Comparison of ENCODE assay signal across 8 cellular contexts in the genomic region with DNA sequence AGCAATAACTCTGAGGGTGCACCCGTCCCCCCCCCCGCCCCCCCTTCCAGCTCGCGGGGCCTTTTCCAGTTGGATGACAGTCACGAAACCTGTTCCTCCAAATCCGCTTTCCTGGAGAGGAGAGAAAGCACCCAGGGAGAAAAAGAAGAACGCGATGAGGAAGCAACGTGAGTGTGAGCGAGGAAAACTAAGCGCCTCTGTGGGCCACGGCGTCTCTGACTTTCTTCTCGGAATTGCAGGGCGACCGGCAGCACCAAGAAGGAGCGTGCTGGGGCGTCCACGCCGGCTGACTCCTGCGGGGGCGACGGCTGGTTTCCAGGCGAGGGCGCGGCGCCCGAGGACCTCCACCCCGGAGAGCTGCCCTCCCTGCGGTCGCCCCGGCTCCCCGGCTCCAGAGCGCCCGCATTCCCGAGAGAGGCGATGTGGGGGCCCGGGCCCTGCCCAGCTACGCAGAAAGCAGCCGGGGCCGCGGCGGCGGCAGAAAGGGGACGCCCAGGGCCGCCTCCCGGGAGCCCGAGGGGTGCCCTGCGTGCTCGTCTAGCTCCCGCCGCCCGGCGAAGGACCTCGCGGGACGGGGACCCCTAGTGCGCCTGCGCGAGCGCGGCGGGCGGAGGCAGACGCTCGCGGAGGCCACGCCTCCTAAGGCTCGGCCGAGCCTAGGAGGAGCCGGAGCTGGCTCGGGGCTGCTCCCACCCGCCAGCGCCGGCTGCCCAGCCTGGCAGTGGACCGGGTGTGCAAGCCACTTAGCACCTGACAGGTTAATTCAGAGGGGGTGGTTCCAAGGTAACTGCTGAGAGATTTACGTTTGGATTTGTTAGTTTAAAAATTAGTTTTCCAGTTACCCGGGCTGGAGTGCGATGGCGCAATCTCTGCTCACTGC. TPM values are rescaled to one million over a fixed set of nuclear protein-coding genes. Genes with fewer than 3 reads are reported as not detected.
DNase-seq lines count a peak whose midpoint lies in the region; ATAC-seq, FAIRE-seq and TF ChIP-seq lines count a peak whose summit lies in the region.

No MANE protein-coding gene starts in this region.

- peak overlapping the region; percentile 44 to 63 (median 55) for H3K4me3 ChIP-seq in pancreas
- H3K4me3 ChIP-seq in thymus (ENCODE audit: low read length): peak overlapping the region; percentile 67

- intact Hi-C loops in Right ventricle myocardium inferior (cut with DNase I) (loop anchor here (10.0 kb wide), 1 partner anchor 842 kb away; no protein-coding TSS in a partner anchor), pancreas (cut with DNase I) (no loop called here)

- peak; percentile 100 for DNase-seq in GM10266 (ENCODE audit: extremely low spot score)
- DNase-seq in NCI-H1092 treated with DMSO at 0.1 percent for 48 hours (lab: John Stamatoyannopoulos, UW): peak; percentile 86
- peak; percentile 90 for DNase-seq in SKM-1 treated with dmso at 0.1 percent for 144 hours (lab: John Stamatoyannopoulos, UW; ENCODE audit: unreplicated experiment)
- peak; percentile 91 for DNase-seq in Right ventricle myocardium inferior (ENCODE audit: missing footprints)
- peak; percentile 69 to 93 (median 87) for DNase-seq in pancreas

- TF ChIP-seq CTCF in GM10266 (IDR thresholded peaks at IDR 0.05; ENCODE audit: control insufficient read depth, insufficient read depth, low read depth, missing control alignments) (no peak), pancreas (IDR thresholded peaks at IDR 0.05) (no peak)

- peak overlapping the region; percentile 91 for H3K4me3 Mint-ChIP-seq in activated naive CD8-positive, alpha-beta T cell

- H3K9me3 ChIP-seq in pancreas (no peaks in the 10 kb centered on the region), thymus (ENCODE audit: control insufficient read depth) (no peaks in the 10 kb centered on the region)

- peaks cover 21% of the 10 kb centered on the region for H3K27me3 Mint-ChIP-seq in activated naive CD8-positive, alpha-beta T cell

- no peaks in the 10 kb centered on the region for H3K36me3 ChIP-seq in pancreas
- H3K36me3 ChIP-seq in thymus (ENCODE audit: control insufficient read depth, insufficient read depth): no peaks in the 10 kb centered on the region

- no peak for FAIRE-seq in pancreas (lab: Jason Lieb, UNC)

- H3K27me3 ChIP-seq in pancreas (peaks cover 0 to 32% (median 4%) of the 10 kb centered on the region in 4 donors), thymus (ENCODE audit: control insufficient read depth, insufficient read depth) (peaks cover 64% of the 10 kb centered on the region)

- peak overlapping the region; percentile 46 for H3K27ac Mint-ChIP-seq in activated naive CD8-positive, alpha-beta T cell

- 1 to 2% methylated on average over 79 to 80 of the region's 80 CpGs for WGBS in pancreas, 2 donors
- 2% methylated on average over 80 of the region's 80 CpGs for WGBS in thymus

- H3K4me1 Mint-ChIP-seq in activated naive CD8-positive, alpha-beta T cell (ENCODE audit: low read depth): peaks cover 20% of the 10 kb centered on the region

- H3K4me1 ChIP-seq in pancreas (no peaks in the 10 kb centered on the region), thymus (ENCODE audit: control insufficient read depth, insufficient read depth, low read length) (peaks cover 2% of the 10 kb centered on the region)

- H3K27ac ChIP-seq in pancreas (no peak overlapping the region), thymus (ENCODE audit: low read depth) (no peak overlapping the region)

- no peaks in the 10 kb centered on the region for H3K9me3 Mint-ChIP-seq in activated naive CD8-positive, alpha-beta T cell (ENCODE audit: low read depth)

- no peaks in the 10 kb centered on the region for H3K36me3 Mint-ChIP-seq in activated naive CD8-positive, alpha-beta T cell

- peak; percentile 78 for ATAC-seq in HG02623 (IDR thresholded peaks at IDR 0.05; ENCODE audit: unreplicated experiment)
- peak; percentile 96 for ATAC-seq in Right ventricle myocardium inferior
- peak; percentile 96 to 99 (median 98) for ATAC-seq in pancreas

RNA-seq across cellular contexts. Expression of a gene that starts 15.3 kb away (rescaled TPM):
- 19.3 TPM for total RNA-seq in Right ventricle myocardium inferior
- total RNA-seq in pancreas: 10 to 100 TPM in 1 of 6 donors, 1 to 10 TPM in 2, under 1 TPM in 3; 0.03 to 15.1 (median 0.72) TPM
- 1 to 10 TPM in 1 of 2 donors, under 1 TPM in 1; 0.28 to 3.8 TPM for polyA plus RNA-seq in pancreas
- 0.34 TPM for polyA plus RNA-seq in thymus

RNA-seq across cellular contexts. Expression of a gene that starts 20.9 kb away (rescaled TPM):
- total RNA-seq in Right ventricle myocardium inferior (11.1 TPM), pancreas (10 to 100 TPM in 1 of 6 donors, 1 to 10 TPM in 5; 5.1 to 11.5 (median 8.0) TPM)
- polyA plus RNA-seq in pancreas (10 to 100 TPM in 1 of 2 donors, 1 to 10 TPM in 1; 7.0 to 10.9 TPM), thymus (28.2 TPM)

RNA-seq across cellular contexts. Expression of a gene that starts 43.8 kb away (rescaled TPM):
- 422 TPM for total RNA-seq in Right ventricle myocardium inferior
- total RNA-seq in pancreas: 100 to 1,000 TPM; 209 to 308 (median 242) TPM
- polyA plus RNA-seq in pancreas: 100 to 1,000 TPM; 276 to 402 TPM
- polyA plus RNA-seq in thymus: 595 TPM
